In the genomic region with DNA sequence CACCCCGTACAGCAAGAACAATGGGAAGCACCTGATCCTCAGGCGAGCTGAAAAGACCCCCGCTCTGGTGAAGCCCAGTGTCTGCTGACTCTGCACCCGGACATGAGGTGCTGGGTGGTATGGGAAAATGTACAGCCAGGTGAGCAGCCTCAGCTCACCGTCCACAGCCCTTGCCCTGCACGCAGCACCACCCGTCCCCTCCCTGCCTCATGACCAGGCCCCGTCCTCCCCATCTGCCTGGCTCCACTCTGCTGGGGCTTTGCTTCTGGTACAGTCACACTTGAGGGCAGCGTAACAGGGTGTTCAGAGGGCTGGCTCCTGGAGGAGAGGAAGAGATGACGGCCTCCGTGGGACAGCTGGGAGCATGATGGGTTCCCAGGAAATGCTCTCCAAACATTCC, we compare ENCODE assay signal across 2 cellular contexts.
TF ChIP-seq lines count a peak whose summit lies in the region.

No MANE protein-coding gene starts in this region.

TF ChIP-seq in GM23338, 12 proteins besides CTCF, POLR2A, EP300 and RAD21:
- TF ChIP-seq JUNB (IDR thresholded peaks at IDR 0.05; ENCODE audit: unreplicated experiment): no peak

TF ChIP-seq in HepG2, 621 proteins besides CTCF, POLR2A, EP300 and RAD21:
- TF ChIP-seq AGO2 (optimal IDR thresholded peaks at IDR 0.05; ENCODE audit: low read depth, low read length) (peak; percentile 18), GZF1 (CRISPR knock-in tag; IDR thresholded peaks at IDR 0.05) (no peak)
